In the genomic region with DNA sequence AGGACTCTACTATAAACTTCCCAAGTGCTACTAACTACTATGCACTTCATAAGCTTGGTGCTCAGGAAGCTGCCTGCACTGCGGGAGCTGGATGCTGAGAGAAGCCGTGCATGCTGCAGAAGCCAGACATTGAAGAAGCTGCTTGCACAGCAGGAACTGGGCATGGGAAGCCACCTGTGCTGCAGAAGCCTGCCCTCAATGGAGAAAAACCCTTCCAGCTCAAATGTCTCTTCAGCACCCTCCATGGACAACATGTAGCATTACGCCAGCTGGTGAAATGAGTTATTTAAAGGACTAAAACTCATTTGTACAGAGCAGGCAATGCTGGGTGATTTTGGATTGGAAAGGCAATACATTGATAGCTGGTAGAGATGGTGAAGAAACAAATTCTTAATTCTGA, we compare ENCODE assay signal across 9 cellular contexts.
A peak's percentile ranks its signal among the peaks of the same experiment; 100 is the strongest.
DNase-seq lines count a peak whose midpoint lies in the region; ATAC-seq and TF ChIP-seq lines count a peak whose summit lies in the region.
"Had no signal": no experiment of that assay in that cellular context is flagged by ENCODE, and none has a peak within 500 bp of the region (broad histone marks: within the 10 kb centered on the region; RNA-seq: fewer than 3 reads in every experiment).

No MANE protein-coding gene starts in this region.

- H3K9ac ChIP-seq in OCI-LY3 (ENCODE audit: low read length), result no peak overlapping the region

- no peak overlapping the region for H3K4me3 Mint-ChIP-seq in activated naive CD8-positive, alpha-beta T cell treated with anti-CD3 and anti-CD28 coated beads for 36 hours

- TF ChIP-seq EP300 in Ishikawa (IDR thresholded peaks at IDR 0.05; ENCODE audit: borderline replicate concordance), result no peak

- H3K79me2 ChIP-seq in OCI-LY3 (ENCODE audit: low read length), result no peaks in the 10 kb centered on the region

- H3K4me2 ChIP-seq in OCI-LY3 (ENCODE audit: low read length), result no peak overlapping the region

- peak; percentile 53 for ATAC-seq in left lobe of liver
- ATAC-seq: Panc1 had no signal

- TF ChIP-seq CTCF in GM12874 (IDR thresholded peaks at IDR 0.05; ENCODE audit: insufficient read depth, low read depth, low read length) (peak; percentile 40; the same call in 1 of the 2 replicates), OCI-LY3 (IDR thresholded peaks at IDR 0.05; ENCODE audit: low read depth, low read length) (peak; percentile 64)

- no peak overlapping the region for H2AFZ ChIP-seq in OCI-LY3 (ENCODE audit: low read depth, low read length)

- no peaks in the 10 kb centered on the region for H3K9me3 Mint-ChIP-seq in activated naive CD8-positive, alpha-beta T cell treated with anti-CD3 and anti-CD28 coated beads for 36 hours

- H3K27me3 ChIP-seq in OCI-LY3 (ENCODE audit: low read depth, low read length), result no peaks in the 10 kb centered on the region; the same call in none of the 2 replicates

- H3K4me1 Mint-ChIP-seq in activated naive CD8-positive, alpha-beta T cell treated with anti-CD3 and anti-CD28 coated beads for 36 hours, result no peaks in the 10 kb centered on the region

- H3K27ac ChIP-seq in OCI-LY3 (ENCODE audit: low read length), result no peak overlapping the region

- peaks cover 3% of the 10 kb centered on the region; the same call in 1 of the 2 replicates for H3K4me1 ChIP-seq in OCI-LY3 (ENCODE audit: low read length)

- H3K36me3 ChIP-seq in OCI-LY3 (replicated peaks; ENCODE audit: low read depth, low read length), result no peaks in the 10 kb centered on the region

- H3K36me3 Mint-ChIP-seq in activated naive CD8-positive, alpha-beta T cell treated with anti-CD3 and anti-CD28 coated beads for 36 hours, result no peaks in the 10 kb centered on the region

- no peaks in the 10 kb centered on the region for H3K9me3 ChIP-seq in OCI-LY3 (ENCODE audit: insufficient read depth, low read length)

- peaks cover 3% of the 10 kb centered on the region for H3K27me3 Mint-ChIP-seq in activated naive CD8-positive, alpha-beta T cell treated with anti-CD3 and anti-CD28 coated beads for 36 hours

- DNase-seq in left lobe of liver (ENCODE audit: low spot score) (no peak), GF-D8 (lab: John Stamatoyannopoulos, UW) (no peak), globus pallidus (ENCODE audit: low spot score) (no peak)
- no peak for DNase-seq in activated naive CD8-positive, alpha-beta T cell treated with anti-CD3 and anti-CD28 coated beads for 36 hours
- DNase-seq in stimulated activated CD4-positive, alpha-beta T cell treated with anti-CD3 and anti-CD28 coated beads, Interleukin-1b, Interleukin-23, amount 100 ng/mL, for 48 hours, result no peak

- no peak overlapping the region for H3K4me3 ChIP-seq in OCI-LY3 (ENCODE audit: low read length)

- peak; percentile 36 for TF ChIP-seq RAD21 in Ishikawa (IDR thresholded peaks at IDR 0.05; ENCODE audit: low read depth)

- no peak overlapping the region for H3K27ac Mint-ChIP-seq in activated naive CD8-positive, alpha-beta T cell treated with anti-CD3 and anti-CD28 coated beads for 36 hours

- H4K20me1 ChIP-seq in OCI-LY3 (ENCODE audit: insufficient read depth, low read length), result no peaks in the 10 kb centered on the region

TF ChIP-seq in Ishikawa, 13 proteins besides CTCF, POLR2A, EP300 and RAD21:
- TF ChIP-seq EGR1 (IDR thresholded peaks at IDR 0.05), result no peak
- TF ChIP-seq, protein P1, sequence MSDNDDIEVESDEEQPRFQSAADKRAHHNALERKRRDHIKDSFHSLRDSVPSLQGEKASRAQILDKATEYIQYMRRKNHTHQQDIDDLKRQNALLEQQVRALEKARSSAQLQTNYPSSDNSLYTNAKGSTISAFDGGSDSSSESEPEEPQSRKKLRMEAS (IDR thresholded peaks at IDR 0.05), result no peak
- TF ChIP-seq TAF1 (IDR thresholded peaks at IDR 0.05; ENCODE audit: low read depth), result no peak
- no peak for TF ChIP-seq CREB1 (IDR thresholded peaks at IDR 0.05; ENCODE audit: low read depth)
- no peak for TF ChIP-seq TEAD4 (IDR thresholded peaks at IDR 0.05)
- TF ChIP-seq, protein P2, sequence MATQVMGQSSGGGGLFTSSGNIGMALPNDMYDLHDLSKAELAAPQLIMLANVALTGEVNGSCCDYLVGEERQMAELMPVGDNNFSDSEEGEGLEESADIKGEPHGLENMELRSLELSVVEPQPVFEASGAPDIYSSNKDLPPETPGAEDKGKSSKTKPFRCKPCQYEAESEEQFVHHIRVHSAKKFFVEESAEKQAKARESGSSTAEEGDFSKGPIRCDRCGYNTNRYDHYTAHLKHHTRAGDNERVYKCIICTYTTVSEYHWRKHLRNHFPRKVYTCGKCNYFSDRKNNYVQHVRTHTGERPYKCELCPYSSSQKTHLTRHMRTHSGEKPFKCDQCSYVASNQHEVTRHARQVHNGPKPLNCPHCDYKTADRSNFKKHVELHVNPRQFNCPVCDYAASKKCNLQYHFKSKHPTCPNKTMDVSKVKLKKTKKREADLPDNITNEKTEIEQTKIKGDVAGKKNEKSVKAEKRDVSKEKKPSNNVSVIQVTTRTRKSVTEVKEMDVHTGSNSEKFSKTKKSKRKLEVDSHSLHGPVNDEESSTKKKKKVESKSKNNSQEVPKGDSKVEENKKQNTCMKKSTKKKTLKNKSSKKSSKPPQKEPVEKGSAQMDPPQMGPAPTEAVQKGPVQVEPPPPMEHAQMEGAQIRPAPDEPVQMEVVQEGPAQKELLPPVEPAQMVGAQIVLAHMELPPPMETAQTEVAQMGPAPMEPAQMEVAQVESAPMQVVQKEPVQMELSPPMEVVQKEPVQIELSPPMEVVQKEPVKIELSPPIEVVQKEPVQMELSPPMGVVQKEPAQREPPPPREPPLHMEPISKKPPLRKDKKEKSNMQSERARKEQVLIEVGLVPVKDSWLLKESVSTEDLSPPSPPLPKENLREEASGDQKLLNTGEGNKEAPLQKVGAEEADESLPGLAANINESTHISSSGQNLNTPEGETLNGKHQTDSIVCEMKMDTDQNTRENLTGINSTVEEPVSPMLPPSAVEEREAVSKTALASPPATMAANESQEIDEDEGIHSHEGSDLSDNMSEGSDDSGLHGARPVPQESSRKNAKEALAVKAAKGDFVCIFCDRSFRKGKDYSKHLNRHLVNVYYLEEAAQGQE (IDR thresholded peaks at IDR 0.05; ENCODE audit: low read depth), result no peak
- TF ChIP-seq FOXM1 (IDR thresholded peaks at IDR 0.05; ENCODE audit: borderline replicate concordance, low read depth), result no peak
- TF ChIP-seq YY1 (IDR thresholded peaks at IDR 0.05; ENCODE audit: low read depth), result no peak
- TF ChIP-seq, protein P3, sequence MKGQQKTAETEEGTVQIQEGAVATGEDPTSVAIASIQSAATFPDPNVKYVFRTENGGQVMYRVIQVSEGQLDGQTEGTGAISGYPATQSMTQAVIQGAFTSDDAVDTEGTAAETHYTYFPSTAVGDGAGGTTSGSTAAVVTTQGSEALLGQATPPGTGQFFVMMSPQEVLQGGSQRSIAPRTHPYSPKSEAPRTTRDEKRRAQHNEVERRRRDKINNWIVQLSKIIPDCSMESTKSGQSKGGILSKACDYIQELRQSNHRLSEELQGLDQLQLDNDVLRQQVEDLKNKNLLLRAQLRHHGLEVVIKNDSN (IDR thresholded peaks at IDR 0.05), result no peak
- no peak for TF ChIP-seq CEBPB (IDR thresholded peaks at IDR 0.05)
